In genomic region chr7:112866424-112866823, GRCh38 we compare ENCODE assay signal across 10 cellular contexts.
DNase-seq lines count a peak whose midpoint lies in the region; ATAC-seq lines count a peak whose summit lies in the region.
"Had no signal": no experiment of that assay in that cellular context is flagged by ENCODE, and none has a peak within 500 bp of the region (broad histone marks: within the 10 kb centered on the region; RNA-seq: fewer than 3 reads in every experiment).

No MANE protein-coding gene starts in this region.

- DNase-seq in naive B cell, result no peak
- no peak for DNase-seq in T-helper 2 cell treated with Interferon-gamma antibody and Interleukin-4, amounts not matched to agents 5 μg/mL and 100 μg/mL, for 36 hours (ENCODE audit: low spot score)
- DNase-seq in DMS153 (lab: John Stamatoyannopoulos, UW), result no peak
- no peak for DNase-seq in central memory CD4-positive, alpha-beta T cell
- DNase-seq: gastrocnemius medialis, NCI-H1417 treated with DMSO at 0.1 percent for 48 hours, nucleus accumbens had no signal

- peaks cover 0 to 7% (median 2%) of the 10 kb centered on the region in 7 donors for H3K9me3 Mint-ChIP-seq in naive B cell
- no peaks in the 10 kb centered on the region for H3K9me3 Mint-ChIP-seq in T-helper 2 cell treated with Interferon-gamma antibody and Interleukin-4, amounts not matched to agents 5 μg/mL and 100 μg/mL, for 36 hours

- no peaks in the 10 kb centered on the region for H3K27me3 Mint-ChIP-seq in naive B cell
- H3K27me3 Mint-ChIP-seq in T-helper 2 cell treated with Interferon-gamma antibody and Interleukin-4, amounts not matched to agents 5 μg/mL and 100 μg/mL, for 36 hours (ENCODE audit: low read depth), result no peaks in the 10 kb centered on the region

- peaks cover 27 to 50% (median 44%) of the 10 kb centered on the region in 3 donors for H3K4me1 Mint-ChIP-seq in naive B cell
- H3K4me1 Mint-ChIP-seq in T-helper 2 cell treated with Interferon-gamma antibody and Interleukin-4, amounts not matched to agents 5 μg/mL and 100 μg/mL, for 36 hours (ENCODE audit: low read depth), result peaks cover 7% of the 10 kb centered on the region

- peak overlapping the region in 4 of 6 donors; percentile 16 to 75 (median 35) for H3K27ac Mint-ChIP-seq in naive B cell
- H3K27ac Mint-ChIP-seq in T-helper 2 cell treated with Interferon-gamma antibody and Interleukin-4, amounts not matched to agents 5 μg/mL and 100 μg/mL, for 36 hours, result no peak overlapping the region

- peak; percentile 95 for ATAC-seq in GM18873 (IDR thresholded peaks at IDR 0.05; ENCODE audit: low FRiP score, unreplicated experiment)
- ATAC-seq in GM21528 (IDR thresholded peaks at IDR 0.05; ENCODE audit: low FRiP score, unreplicated experiment), result peak; percentile 99
- peak; percentile 96 for ATAC-seq in HG03432 (IDR thresholded peaks at IDR 0.05; ENCODE audit: unreplicated experiment)
- peak; percentile 56 to 63 for ATAC-seq in naive B cell (ENCODE audit: low read depth in 2 of 2)

- H3K36me3 Mint-ChIP-seq in naive B cell, result peaks cover 8 to 12% of the 10 kb centered on the region in 2 donors
- H3K36me3 Mint-ChIP-seq in T-helper 2 cell treated with Interferon-gamma antibody and Interleukin-4, amounts not matched to agents 5 μg/mL and 100 μg/mL, for 36 hours (ENCODE audit: low read depth), result no peaks in the 10 kb centered on the region

- peak overlapping the region in 7 of 8 donors; percentile 8 to 72 (median 30) for H3K4me3 Mint-ChIP-seq in naive B cell
- no peak overlapping the region for H3K4me3 Mint-ChIP-seq in T-helper 2 cell treated with Interferon-gamma antibody and Interleukin-4, amounts not matched to agents 5 μg/mL and 100 μg/mL, for 36 hours
